21 cellular contexts compared by ENCODE assay signal in the genomic region with DNA sequence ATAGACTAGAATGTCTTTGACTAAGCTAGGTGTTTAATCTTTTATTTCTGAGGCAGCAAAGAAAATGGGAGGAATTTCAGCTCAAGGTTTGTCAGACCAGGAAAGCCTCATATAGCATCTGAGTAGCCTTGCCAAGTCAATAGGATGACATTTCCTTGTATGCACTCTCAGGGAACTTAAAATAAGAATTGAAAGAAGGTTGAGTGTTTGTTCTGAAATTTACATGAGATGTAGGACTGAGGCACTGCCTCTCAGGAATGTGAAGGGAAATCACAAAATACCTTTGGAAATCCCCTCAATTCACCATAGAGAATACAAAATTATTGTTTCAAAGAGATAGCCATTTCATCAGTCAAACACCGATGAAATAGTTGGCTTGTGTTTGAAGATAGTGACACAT.
A peak's percentile ranks its signal among the peaks of the same experiment; 100 is the strongest.
DNase-seq lines count a peak whose midpoint lies in the region; ATAC-seq and TF ChIP-seq lines count a peak whose summit lies in the region.
"Had no signal": no experiment of that assay in that cellular context is flagged by ENCODE, and none has a peak within 500 bp of the region (broad histone marks: within the 10 kb centered on the region; RNA-seq: fewer than 3 reads in every experiment).

No MANE protein-coding gene starts in this region.

- no peaks in the 10 kb centered on the region for H3K9me3 Mint-ChIP-seq in GM23338
- H3K9me3 Mint-ChIP-seq in WTC11, result peaks cover 21% of the 10 kb centered on the region
- H3K9me3 Mint-ChIP-seq in stimulated activated naive B cell treated with anti-CD40 and anti-IgM and Interleukin-4, amounts not matched to agents 10 μg/mL and 1 μg/mL and 100 μg/mL, for 72 hours, result peaks cover 0 to 2% of the 10 kb centered on the region in 2 donors

- H3K36me3 Mint-ChIP-seq in GM23338 (ENCODE audit: low read depth), result peaks cover 19% of the 10 kb centered on the region
- H3K36me3 Mint-ChIP-seq in WTC11, result peaks cover 20% of the 10 kb centered on the region
- no peaks in the 10 kb centered on the region for H3K36me3 Mint-ChIP-seq in stimulated activated naive B cell treated with anti-CD40 and anti-IgM and Interleukin-4, amounts not matched to agents 10 μg/mL and 1 μg/mL and 100 μg/mL, for 72 hours
- H3K36me3 Mint-ChIP-seq: CD4-positive, alpha-beta memory T cell had no signal

- H3K9me3 ChIP-seq in GM23248 (ENCODE audit: low read depth), result no peaks in the 10 kb centered on the region
- H3K9me3 ChIP-seq: A549, BE2C had no signal

- DNase-seq in GM23338 (ENCODE audit: low spot score), result peak; percentile 26
- DNase-seq in WTC11 (ENCODE audit: low spot score), result no peak
- peak; percentile 12 for DNase-seq in kidney glomerular epithelial cell (lab: John Stamatoyannopoulos, UW)
- no peak for DNase-seq in stimulated activated naive B cell treated with anti-CD40 and anti-IgM and Interleukin-4, amounts not matched to agents 10 μg/mL and 1 μg/mL and 100 μg/mL, for 72 hours
- DNase-seq in dorsolateral prefrontal cortex, result no peak
- DNase-seq in GM23248, result no peak
- no peak for DNase-seq in hepatic stellate cell (ENCODE audit: low spot score)
- DNase-seq: 8988T; ACHN; AML-193; BE2C; CD4-positive, alpha-beta memory T cell; COR-L47; DMS79; EL; GDM1; H7; HCEC 1CT had no signal

- 0 out of 2 replicates have a peak overlapping the region, but pooled peaks have one; percentile 11 for H3K4me2 ChIP-seq in GM23338
- H3K4me2 ChIP-seq in GM23248 (ENCODE audit: unreplicated experiment), result no peak overlapping the region
- H3K4me2 ChIP-seq: A549; BLaER1 treated with 17β-estradiol and CSF1 and Interleukin-3, amounts not matched to agents 10 nM and 100 nM had no signal

- peak; percentile 75 for ATAC-seq in GM23338
- ATAC-seq in WTC11, result peak; percentile 28; the same call in 1 of the 2 replicates
- no peak for ATAC-seq in stimulated activated naive B cell treated with anti-CD40 and anti-IgM and Interleukin-4, amounts not matched to agents 10 μg/mL and 1 μg/mL and 100 μg/mL, for 72 hours (replicated peaks)
- ATAC-seq: A549, GM12878 had no signal

- H3K36me3 ChIP-seq in GM23338 (ENCODE audit: insufficient read depth), result no peaks in the 10 kb centered on the region
- no peaks in the 10 kb centered on the region for H3K36me3 ChIP-seq in GM23248 (ENCODE audit: low read depth)
- H3K36me3 ChIP-seq: BE2C; BLaER1 treated with 17β-estradiol and CSF1 and Interleukin-3, amounts not matched to agents 10 nM and 100 nM had no signal

- TF ChIP-seq CTCF in GM23338 (conservative IDR thresholded peaks at IDR 0.05; ENCODE audit: low read depth in 2 of 2) (no peak), WTC11 (IDR thresholded peaks at IDR 0.05) (no peak), dorsolateral prefrontal cortex (IDR thresholded peaks at IDR 0.05 in 54 of 56, conservative IDR thresholded peaks at IDR 0.05 in 2 of 56; ENCODE audit: low read depth in 1 of 56, partially characterized antibody in 56 of 56) (no peak)

- CTCF ChIA-PET in WTC11 (lab: Charles Lee), result no interaction called here

- H3K4me3 ChIP-seq in GM23338 (no peak overlapping the region), dorsolateral prefrontal cortex (no peak overlapping the region), GM23248 (no peak overlapping the region)
- H3K4me3 ChIP-seq: A549; BLaER1 treated with 17β-estradiol and CSF1 and Interleukin-3, amounts not matched to agents 10 nM and 100 nM; GM12878 had no signal

- H3K4me1 ChIP-seq in GM23338 (ENCODE audit: insufficient read depth) (peaks cover 17% of the 10 kb centered on the region; the same call in 1 of the 2 replicates), GM23248 (ENCODE audit: insufficient read depth) (no peaks in the 10 kb centered on the region)
- H3K4me1 ChIP-seq: A549 had no signal

- in situ Hi-C loops in GM23248 (cut with MboI), result no loop called here

- H3K79me2 ChIP-seq in GM23338 (replicated peaks; ENCODE audit: insufficient read depth) (no peaks in the 10 kb centered on the region), GM23248 (ENCODE audit: insufficient read depth) (no peaks in the 10 kb centered on the region)

- H3K9me2 ChIP-seq in GM23338 (ENCODE audit: insufficient read depth) (peaks cover 13% of the 10 kb centered on the region; the same call in 1 of the 2 replicates), GM23248 (ENCODE audit: insufficient read depth) (no peaks in the 10 kb centered on the region)

- POLR2A ChIA-PET in WTC11 (lab: Charles Lee), result no interaction called here

- H3K27ac Mint-ChIP-seq in GM23338, result no peak overlapping the region
- no peak overlapping the region for H3K27ac Mint-ChIP-seq in WTC11
- H3K27ac Mint-ChIP-seq in stimulated activated naive B cell treated with anti-CD40 and anti-IgM and Interleukin-4, amounts not matched to agents 10 μg/mL and 1 μg/mL and 100 μg/mL, for 72 hours, result peak overlapping the region; percentile 52
- H3K27ac Mint-ChIP-seq: CD4-positive, alpha-beta memory T cell had no signal

- no peak overlapping the region for H3K9ac ChIP-seq in GM23248
- H3K9ac ChIP-seq: BLaER1 treated with 17β-estradiol and CSF1 and Interleukin-3, amounts not matched to agents 10 nM and 100 nM had no signal

- H4K20me1 ChIP-seq in GM23338 (replicated peaks; ENCODE audit: insufficient read depth), result no peaks in the 10 kb centered on the region
- no peaks in the 10 kb centered on the region for H4K20me1 ChIP-seq in GM23248 (ENCODE audit: insufficient read depth)
- H4K20me1 ChIP-seq: BLaER1 treated with 17β-estradiol and CSF1 and Interleukin-3, amounts not matched to agents 10 nM and 100 nM had no signal

- no peaks in the 10 kb centered on the region for H3F3A ChIP-seq in GM23338 (replicated peaks; ENCODE audit: low read depth)
- no peaks in the 10 kb centered on the region for H3F3A ChIP-seq in GM23248 (ENCODE audit: insufficient read depth)

- H3K4me1 Mint-ChIP-seq in GM23338, result peaks cover 25% of the 10 kb centered on the region
- H3K4me1 Mint-ChIP-seq in WTC11, result peaks cover 24% of the 10 kb centered on the region
- peaks cover 11 to 25% of the 10 kb centered on the region in 2 donors for H3K4me1 Mint-ChIP-seq in stimulated activated naive B cell treated with anti-CD40 and anti-IgM and Interleukin-4, amounts not matched to agents 10 μg/mL and 1 μg/mL and 100 μg/mL, for 72 hours

- WGBS in GM23248 (ENCODE audit: low coverage in 1 of 2, low lambda C conversion rate in 2 of 2, missing lambda C conversion rate in 2 of 2), 2 experiments, result 93 to 95% methylated on average over 1 of the region's 1 CpG

- no peak overlapping the region for H3K4me3 Mint-ChIP-seq in GM23338
- H3K4me3 Mint-ChIP-seq in WTC11, result no peak overlapping the region
- no peak overlapping the region for H3K4me3 Mint-ChIP-seq in stimulated activated naive B cell treated with anti-CD40 and anti-IgM and Interleukin-4, amounts not matched to agents 10 μg/mL and 1 μg/mL and 100 μg/mL, for 72 hours
- H3K4me3 Mint-ChIP-seq: CD4-positive, alpha-beta memory T cell had no signal

- H3K27me3 ChIP-seq in GM23338 (ENCODE audit: insufficient read depth), result no peaks in the 10 kb centered on the region
- H3K27me3 ChIP-seq in dorsolateral prefrontal cortex, result no peaks in the 10 kb centered on the region
- H3K27me3 ChIP-seq in GM23248 (replicated peaks; ENCODE audit: insufficient read depth), result no peaks in the 10 kb centered on the region
- H3K27me3 ChIP-seq: BE2C; BLaER1 treated with 17β-estradiol and CSF1 and Interleukin-3, amounts not matched to agents 10 nM and 100 nM had no signal

- peaks cover 2% of the 10 kb centered on the region for H3K27me3 Mint-ChIP-seq in GM23338 (ENCODE audit: insufficient read depth, low read depth, poor library complexity)
- H3K27me3 Mint-ChIP-seq in WTC11 (ENCODE audit: low read depth), result no peaks in the 10 kb centered on the region
- no peaks in the 10 kb centered on the region for H3K27me3 Mint-ChIP-seq in stimulated activated naive B cell treated with anti-CD40 and anti-IgM and Interleukin-4, amounts not matched to agents 10 μg/mL and 1 μg/mL and 100 μg/mL, for 72 hours
- H3K27me3 Mint-ChIP-seq: CD4-positive, alpha-beta memory T cell had no signal

- H3K27ac ChIP-seq in GM23338 (ENCODE audit: low read depth), result peak overlapping the region; percentile 67; the same call in 1 of the 2 replicates
- no peak overlapping the region for H3K27ac ChIP-seq in dorsolateral prefrontal cortex
- H3K27ac ChIP-seq in GM23248, result no peak overlapping the region
- H3K27ac ChIP-seq: A549; BLaER1 treated with 17β-estradiol and CSF1 and Interleukin-3, amounts not matched to agents 10 nM and 100 nM had no signal

- intact Hi-C loops in dorsolateral prefrontal cortex (cut with DNase I), result no loop called here

- H2AFZ ChIP-seq in GM23338 (no peak overlapping the region), GM23248 (no peak overlapping the region)

TF ChIP-seq in GM23338, 12 proteins besides CTCF, POLR2A, EP300 and RAD21:
- TF ChIP-seq NANOG (IDR thresholded peaks at IDR 0.05; ENCODE audit: borderline replicate concordance) (0 out of 2 replicates have a peak, but pooled peaks have one; percentile 2), ZNF114 (CRISPR knock-in tag; IDR thresholded peaks at IDR 0.05) (no peak)

TF ChIP-seq in WTC11, 78 proteins besides CTCF, POLR2A, EP300 and RAD21:
- no peak for TF ChIP-seq OVOL2 (CRISPR knock-in tag; IDR thresholded peaks at IDR 0.05; ENCODE audit: borderline replicate concordance)
- TF ChIP-seq NR3C1 (CRISPR knock-in tag; conservative IDR thresholded peaks at IDR 0.05; ENCODE audit: low read depth), result no peak
- TF ChIP-seq ZNF423 (CRISPR knock-in tag; IDR thresholded peaks at IDR 0.05), result no peak
- no peak for TF ChIP-seq SMAD4 (CRISPR knock-in tag; IDR thresholded peaks at IDR 0.05)

Comparison
In these comparisons a context has a peak if more than half of its experiments do, and no peak if none do; other contexts are left out.
1. ATAC-seq: peak in GM23338 (single experiment) and WTC11 (single experiment); none in stimulated activated naive B cell treated with anti-CD40 and anti-IgM and Interleukin-4, amounts not matched to agents 10 μg/mL and 1 μg/mL and 100 μg/mL, for 72 hours (0 of 2).
2. DNase-seq: peak in GM23338 (single experiment) and kidney glomerular epithelial cell (single experiment); none in WTC11 (single experiment), stimulated activated naive B cell treated with anti-CD40 and anti-IgM and Interleukin-4, amounts not matched to agents 10 μg/mL and 1 μg/mL and 100 μg/mL, for 72 hours (single experiment), dorsolateral prefrontal cortex (0 of 10), GM23248 (single experiment) and hepatic stellate cell (single experiment).